ENCODE assay signal across 9 cellular contexts in genomic region chr1:206933333-206933945, GRCh38. TPM values are rescaled to one million over a fixed set of nuclear protein-coding genes. Genes with fewer than 3 reads are reported as not detected.
DNase-seq lines count a peak whose midpoint lies in the region; ATAC-seq and TF ChIP-seq lines count a peak whose summit lies in the region.
"Had no signal": no experiment of that assay in that cellular context is flagged by ENCODE, and none has a peak within 500 bp of the region (broad histone marks: within the 10 kb centered on the region; RNA-seq: fewer than 3 reads in every experiment).

No MANE protein-coding gene starts in this region.

- TF ChIP-seq CTCF in AG09319 (IDR thresholded peaks at IDR 0.05; ENCODE audit: low read depth, low read length) = peak; percentile 44
- TF ChIP-seq CTCF in HFF-Myc (IDR thresholded peaks at IDR 0.05; ENCODE audit: low read depth, low read length, missing control alignments) = peak; percentile 71
- no peak for TF ChIP-seq CTCF in activated B cell treated with CpG ODN at 0.5 μM for 24 hours (IDR thresholded peaks at IDR 0.05)
- TF ChIP-seq CTCF in choroid plexus epithelial cell (conservative IDR thresholded peaks at IDR 0.05; ENCODE audit: low read depth, low read length) = peak; percentile 61
- TF ChIP-seq CTCF in osteoblast (IDR thresholded peaks at IDR 0.05; ENCODE audit: extremely low read depth, low read depth, low read length) = peak; percentile 64
- TF ChIP-seq CTCF in lower leg skin (IDR thresholded peaks at IDR 0.05) = no peak

- no peak overlapping the region for H2AFZ ChIP-seq in osteoblast (ENCODE audit: low read length)

- H3K36me3 ChIP-seq in osteoblast (ENCODE audit: insufficient read depth, low read length) = no peaks in the 10 kb centered on the region

- peaks cover 55% of the 10 kb centered on the region for H3K4me1 Mint-ChIP-seq in activated B cell treated with CpG ODN at 0.5 μM for 24 hours

- H3K4me3 Mint-ChIP-seq in activated B cell treated with CpG ODN at 0.5 μM for 24 hours = no peak overlapping the region

- no peaks in the 10 kb centered on the region for H3K4me1 ChIP-seq in osteoblast (ENCODE audit: insufficient read depth, low read length)

- POLR2A ChIA-PET in activated B cell treated with CpG ODN at 0.5 μM for 24 hours (lab: Charles Lee) = interaction anchor here (1.1 to 10.2 kb wide), 4 partner anchors 8 to 28 kb away, joined by 6 to 267 read pairs (median 14); partner anchors contain the start of gene FCMR

- H3K9me3 ChIP-seq in osteoblast (ENCODE audit: low read depth, low read length) = no peaks in the 10 kb centered on the region

- DNase-seq in AG09319 (ENCODE audit: extremely low read depth, low read depth) (no peak), HFF-Myc (ENCODE audit: extremely low read depth, low read depth) (no peak), activated B cell treated with CpG ODN at 0.5 μM for 24 hours (peak; percentile 58), choroid plexus epithelial cell (ENCODE audit: low read depth) (peak; percentile 19), osteoblast (ENCODE audit: insufficient read length, low spot score, missing footprints) (no peak), lower leg skin (ENCODE audit: low spot score in 2 of 2) (no peak), globus pallidus (ENCODE audit: low spot score) (no peak)

- no peak overlapping the region for H3K27ac ChIP-seq in osteoblast (ENCODE audit: low read depth, low read length)

- H3K27me3 ChIP-seq in osteoblast (ENCODE audit: insufficient read depth, low read length) = peaks cover 6% of the 10 kb centered on the region

- TF ChIP-seq POLR2A in lower leg skin (IDR thresholded peaks at IDR 0.05) = no peak

- no peaks in the 10 kb centered on the region for H3K79me2 ChIP-seq in osteoblast (ENCODE audit: insufficient read depth, low read length)

- H3K27ac Mint-ChIP-seq in activated B cell treated with CpG ODN at 0.5 μM for 24 hours = peak overlapping the region; percentile 99

- H3K9me3 Mint-ChIP-seq in activated B cell treated with CpG ODN at 0.5 μM for 24 hours = no peaks in the 10 kb centered on the region

- H3K4me3 ChIP-seq in HFF-Myc (replicated peaks; ENCODE audit: low read depth, low read length) (no peak overlapping the region), choroid plexus epithelial cell (ENCODE audit: low read depth, low read length) (no peak overlapping the region), osteoblast (ENCODE audit: insufficient read depth, low read length) (no peak overlapping the region), lower leg skin (ENCODE audit: low read depth, poor library complexity, severe bottlenecking) (no peak overlapping the region)

- H3K4me2 ChIP-seq in osteoblast (ENCODE audit: insufficient read depth, low read length) = no peak overlapping the region

- intact Hi-C loops in activated B cell treated with CpG ODN at 0.5 μM for 24 hours (cut with micrococcal nuclease) = loop anchor here (1.0 to 2.0 kb wide), 6 partner anchors 21 to 207 kb away; partner anchors contain the start of gene IL20
- intact Hi-C loops in lower leg skin (cut with DNase I; ENCODE audit: low total_unique reads) = no loop called here

- CTCF ChIA-PET in activated B cell treated with CpG ODN at 0.5 μM for 24 hours (lab: Charles Lee) = interaction anchor here (0.6 to 15.7 kb wide), 32 partner anchors 8 to 566 kb away, joined by 3 to 383 read pairs (median 4); partner anchors contain the start of genes DYRK3, EIF2D, FCAMR and FCMR

- WGBS in lower leg skin, 2 donors = 71 to 81% methylated on average over 8 of the region's 8 CpGs

- no peaks in the 10 kb centered on the region for H3K27me3 Mint-ChIP-seq in activated B cell treated with CpG ODN at 0.5 μM for 24 hours

- no peaks in the 10 kb centered on the region for H4K20me1 ChIP-seq in osteoblast (ENCODE audit: insufficient read depth, low read length)

- ATAC-seq in activated B cell treated with CpG ODN at 0.5 μM for 24 hours (ENCODE audit: low read depth) = no peak
- ATAC-seq in HG02981 (IDR thresholded peaks at IDR 0.05; ENCODE audit: unreplicated experiment) = no peak

- no peaks in the 10 kb centered on the region for H3K36me3 Mint-ChIP-seq in activated B cell treated with CpG ODN at 0.5 μM for 24 hours (ENCODE audit: low read depth)

RNA-seq across cellular contexts. Expression of gene FCMR, which starts 11.7 kb away (rescaled TPM):
- 134 and 146 TPM in 2 replicates for total RNA-seq in activated B cell treated with CpG ODN at 0.5 μM for 24 hours
- total RNA-seq in osteoblast = 0.29 TPM in 1 of 2 replicates, not detected in the other
- total RNA-seq in lower leg skin = 1 to 10 TPM in 2 of 4 donors, under 1 TPM in 1, not detected in 1; 0.34 to 1.4 (median 1.3) TPM

RNA-seq across cellular contexts. Expression of gene PIGR, which starts 12.8 kb away (rescaled TPM):
- total RNA-seq in activated B cell treated with CpG ODN at 0.5 μM for 24 hours (0.49 and 1.00 TPM in 2 replicates), osteoblast (not detected in 2 replicates), lower leg skin (1 to 10 TPM in 2 of 4 donors, under 1 TPM in 1, not detected in 1; 0.55 to 4.7 (median 2.0) TPM)
- total RNA-seq: glomerular endothelial cell had no signal

RNA-seq across cellular contexts. Expression of gene IL24, which starts 36.2 kb away (rescaled TPM):
- total RNA-seq in activated B cell treated with CpG ODN at 0.5 μM for 24 hours (not detected in 2 replicates), osteoblast (not detected in 2 replicates), lower leg skin (not detected)
- total RNA-seq: glomerular endothelial cell had no signal

RNA-seq across cellular contexts. Expression of gene FCAMR, which starts 36.8 kb away (rescaled TPM):
- total RNA-seq in activated B cell treated with CpG ODN at 0.5 μM for 24 hours = not detected in 2 replicates
- total RNA-seq in osteoblast = not detected in 2 replicates
- not detected for total RNA-seq in lower leg skin
- total RNA-seq: glomerular endothelial cell had no signal

Comparison
In these comparisons a context has a peak if more than half of its experiments do, and no peak if none do; other contexts are left out.
1. DNase-seq: peak in activated B cell treated with CpG ODN at 0.5 μM for 24 hours (single experiment) and choroid plexus epithelial cell (single experiment); none in AG09319 (single experiment), HFF-Myc (single experiment), osteoblast (single experiment), lower leg skin (0 of 2) and globus pallidus (single experiment).
2. CTCF ChIP-seq: peak in AG09319 (single experiment), HFF-Myc (single experiment), choroid plexus epithelial cell (single experiment) and osteoblast (single experiment); none in activated B cell treated with CpG ODN at 0.5 μM for 24 hours (single experiment) and lower leg skin (0 of 3).
3. RNA of gene FCMR, which starts 11.7 kb away (total RNA-seq): 134 to 146 TPM in activated B cell treated with CpG ODN at 0.5 μM for 24 hours; 0.34 to 1.4 TPM in lower leg skin and 0.29 TPM in osteoblast; every median in the first group is over 10 times any median in the second.